ENCODE assay signal across 27 cellular contexts in genomic region chr21:45957551-45957950, GRCh38. TPM values are rescaled to one million over a fixed set of nuclear protein-coding genes. Genes with fewer than 3 reads are reported as not detected.
A peak's percentile ranks its signal among the peaks of the same experiment; 100 is the strongest.
DNase-seq lines count a peak whose midpoint lies in the region; ATAC-seq and TF ChIP-seq lines count a peak whose summit lies in the region.
"Had no signal": no experiment of that assay in that cellular context is flagged by ENCODE, and none has a peak within 500 bp of the region (broad histone marks: within the 10 kb centered on the region; RNA-seq: fewer than 3 reads in every experiment).

No MANE protein-coding gene starts in this region.

- H3K4me1 ChIP-seq in ACC112 (ENCODE audit: control insufficient read depth, insufficient read depth, low read length, unreplicated experiment) (peaks cover 28% of the 10 kb centered on the region), thoracic aorta (ENCODE audit: control insufficient read depth in 1 of 2, low read depth in 2 of 2) (peaks cover 31 to 63% of the 10 kb centered on the region in 2 donors)
- H3K4me1 ChIP-seq: adrenal gland had no signal

- H3K4me1 Mint-ChIP-seq in chondrocyte (ENCODE audit: low read depth) (peaks cover 42% of the 10 kb centered on the region), osteocyte (ENCODE audit: unreplicated experiment) (peaks cover 44% of the 10 kb centered on the region)
- H3K4me1 Mint-ChIP-seq in activated T-cell treated with anti-CD3 and anti-CD28 coated beads, Interleukin-2, amount 50 U/mL, for 4 hours (ENCODE audit: low read depth) = peaks cover 2% of the 10 kb centered on the region
- H3K4me1 Mint-ChIP-seq: activated CD4-positive, alpha-beta T cell treated with anti-CD3 and anti-CD28 coated beads for 36 hours; naive B cell had no signal

- no peaks in the 10 kb centered on the region for H3K9me3 Mint-ChIP-seq in chondrocyte (ENCODE audit: low read depth)
- H3K9me3 Mint-ChIP-seq in osteocyte (ENCODE audit: unreplicated experiment) = no peaks in the 10 kb centered on the region
- H3K9me3 Mint-ChIP-seq in activated T-cell treated with anti-CD3 and anti-CD28 coated beads, Interleukin-2, amount 50 U/mL, for 4 hours = peaks cover 9% of the 10 kb centered on the region

- H3K36me3 Mint-ChIP-seq in chondrocyte (ENCODE audit: low read depth) (no peaks in the 10 kb centered on the region), osteocyte (ENCODE audit: unreplicated experiment) (no peaks in the 10 kb centered on the region)
- no peaks in the 10 kb centered on the region for H3K36me3 Mint-ChIP-seq in activated T-cell treated with anti-CD3 and anti-CD28 coated beads, Interleukin-2, amount 50 U/mL, for 4 hours (ENCODE audit: insufficient read depth)

- no peaks in the 10 kb centered on the region for H3K9me3 ChIP-seq in thoracic aorta
- H3K9me3 ChIP-seq: adrenal gland, BE2C, neutrophil had no signal

- peak overlapping the region; percentile 90 for H2AFZ ChIP-seq in ACC112 (ENCODE audit: low read length, unreplicated experiment)

- no peaks in the 10 kb centered on the region for H3K27me3 ChIP-seq in ACC112 (ENCODE audit: insufficient read depth, low read length)
- H3K27me3 ChIP-seq in thoracic aorta (replicated peaks; ENCODE audit: insufficient read depth) = no peaks in the 10 kb centered on the region
- H3K27me3 ChIP-seq: adrenal gland, BE2C, brain microvascular endothelial cell had no signal

- ATAC-seq in thoracic aorta (ENCODE audit: insufficient number of reproducible peaks, low FRiP score, low read depth) = no peak
- ATAC-seq in activated T-cell treated with anti-CD3 and anti-CD28 coated beads, Interleukin-2, amount 50 U/mL, for 4 hours = no peak
- ATAC-seq: activated CD4-positive, alpha-beta T cell treated with anti-CD3 and anti-CD28 coated beads for 36 hours; HepG2; PC-3 had no signal

- 0 out of 2 replicates have a peak overlapping the region, but pooled peaks have one; percentile 67 for H3K4me3 ChIP-seq in ACC112 (ENCODE audit: low read depth, low read length)
- peak overlapping the region; percentile 62 for H3K4me3 ChIP-seq in thoracic aorta
- H3K4me3 ChIP-seq: adrenal gland had no signal

- no peaks in the 10 kb centered on the region for H3K79me2 ChIP-seq in ACC112 (ENCODE audit: control insufficient read depth, insufficient read depth, low read length, unreplicated experiment)

- H3K4me3 Mint-ChIP-seq in chondrocyte (ENCODE audit: unreplicated experiment) (peak overlapping the region; percentile 62), osteocyte (ENCODE audit: unreplicated experiment) (no peak overlapping the region)
- no peak overlapping the region for H3K4me3 Mint-ChIP-seq in activated T-cell treated with anti-CD3 and anti-CD28 coated beads, Interleukin-2, amount 50 U/mL, for 4 hours
- H3K4me3 Mint-ChIP-seq: activated CD4-positive, alpha-beta T cell treated with anti-CD3 and anti-CD28 coated beads for 36 hours; CD8-positive, alpha-beta memory T cell had no signal

- H3K27me3 Mint-ChIP-seq in chondrocyte (ENCODE audit: low read depth) (no peaks in the 10 kb centered on the region), osteocyte (ENCODE audit: unreplicated experiment) (no peaks in the 10 kb centered on the region)
- H3K27me3 Mint-ChIP-seq in activated T-cell treated with anti-CD3 and anti-CD28 coated beads, Interleukin-2, amount 50 U/mL, for 4 hours (ENCODE audit: low read depth) = peaks cover 33% of the 10 kb centered on the region

- H3K36me3 ChIP-seq in ACC112 (ENCODE audit: insufficient read depth, low read length) (no peaks in the 10 kb centered on the region), thoracic aorta (no peaks in the 10 kb centered on the region)
- H3K36me3 ChIP-seq: adrenal gland, BE2C, brain microvascular endothelial cell, neutrophil had no signal

- H3K27ac Mint-ChIP-seq in chondrocyte (ENCODE audit: unreplicated experiment) (peak overlapping the region; percentile 94), osteocyte (ENCODE audit: unreplicated experiment) (peak overlapping the region; percentile 96)
- H3K27ac Mint-ChIP-seq: activated CD4-positive, alpha-beta T cell treated with anti-CD3 and anti-CD28 coated beads for 36 hours; CD8-positive, alpha-beta memory T cell had no signal

- TF ChIP-seq CTCF in chondrocyte (IDR thresholded peaks at IDR 0.05) (no peak), osteocyte (IDR thresholded peaks at IDR 0.05) (no peak), thoracic aorta (IDR thresholded peaks at IDR 0.05) (no peak)

- DNase-seq in chondrocyte (ENCODE audit: low spot score) (no peak), osteocyte (ENCODE audit: extremely low spot score, unreplicated experiment) (no peak), thoracic aorta (ENCODE audit: low spot score) (no peak)
- no peak for DNase-seq in activated T-cell treated with anti-CD3 and anti-CD28 coated beads, Interleukin-2, amount 50 U/mL, for 1 hour
- DNase-seq in activated naive CD4-positive, alpha-beta T cell treated with Interleukin-2 at 50 U/mL for 16 hours = no peak
- DNase-seq in activated T-cell treated with anti-CD3 and anti-CD28 coated beads, Interleukin-2, amount 50 U/mL, for 4 hours = no peak
- DNase-seq: ACHN; activated CD4-positive, alpha-beta T cell treated with anti-CD3 and anti-CD28 coated beads for 36 hours; BE2C; CD8-positive, alpha-beta memory T cell; DMS 273 treated with DMSO at 0.1 percent for 48 hours; GOT3; Kasumi-1; mesendoderm; MV-4-11; naive B cell; NCI-H1436 treated with DMSO at 0.1 percent for 48 hours; NK-92 treated with Interleukin-12 subunit alpha and Interleukin-12 subunit beta, amount 100 ng/mL, for 24 hours; PC-3; SHP77; stimulated activated CD4-positive, alpha-beta T cell treated with anti-CD3 and anti-CD28 coated beads, Interleukin-2, amount 100 ng/mL, for 48 hours; substantia nigra had no signal

- H3K27ac ChIP-seq in ACC112 (ENCODE audit: low read depth, low read length) (peak overlapping the region; percentile 88), thoracic aorta (peak overlapping the region; percentile 87)
- H3K27ac ChIP-seq: brain microvascular endothelial cell, neutrophil had no signal

RNA-seq across cellular contexts. Expression of gene COL6A1, which starts 24.0 kb away (rescaled TPM):
- total RNA-seq in chondrocyte (994 to 1,063 TPM (median 1,052 TPM) in 3 replicates), osteocyte (1,503 and 1,582 TPM in 2 replicates), thoracic aorta (1,000 to 10,000 TPM in 1 of 2 donors, 100 to 1,000 TPM in 1; 814 to 1,189 TPM)
- 1 to 10 TPM; 2.8 to 3.6 (median 3.0) TPM for total RNA-seq in activated T-cell treated with anti-CD3 and anti-CD28 coated beads, Interleukin-2, amount 50 U/mL, for 4 hours

Comparison
In these comparisons a context has a peak if more than half of its experiments do, and no peak if none do; other contexts are left out.
1. RNA of gene COL6A1, which starts 24.0 kb away (total RNA-seq): 1,503 to 1,582 TPM in osteocyte, 814 to 1,189 TPM in thoracic aorta and 994 to 1,063 TPM in chondrocyte; 2.8 to 3.6 TPM in activated T-cell treated with anti-CD3 and anti-CD28 coated beads, Interleukin-2, amount 50 U/mL, for 4 hours; every median in the first group is over 100 times any median in the second.